In the genomic region with DNA sequence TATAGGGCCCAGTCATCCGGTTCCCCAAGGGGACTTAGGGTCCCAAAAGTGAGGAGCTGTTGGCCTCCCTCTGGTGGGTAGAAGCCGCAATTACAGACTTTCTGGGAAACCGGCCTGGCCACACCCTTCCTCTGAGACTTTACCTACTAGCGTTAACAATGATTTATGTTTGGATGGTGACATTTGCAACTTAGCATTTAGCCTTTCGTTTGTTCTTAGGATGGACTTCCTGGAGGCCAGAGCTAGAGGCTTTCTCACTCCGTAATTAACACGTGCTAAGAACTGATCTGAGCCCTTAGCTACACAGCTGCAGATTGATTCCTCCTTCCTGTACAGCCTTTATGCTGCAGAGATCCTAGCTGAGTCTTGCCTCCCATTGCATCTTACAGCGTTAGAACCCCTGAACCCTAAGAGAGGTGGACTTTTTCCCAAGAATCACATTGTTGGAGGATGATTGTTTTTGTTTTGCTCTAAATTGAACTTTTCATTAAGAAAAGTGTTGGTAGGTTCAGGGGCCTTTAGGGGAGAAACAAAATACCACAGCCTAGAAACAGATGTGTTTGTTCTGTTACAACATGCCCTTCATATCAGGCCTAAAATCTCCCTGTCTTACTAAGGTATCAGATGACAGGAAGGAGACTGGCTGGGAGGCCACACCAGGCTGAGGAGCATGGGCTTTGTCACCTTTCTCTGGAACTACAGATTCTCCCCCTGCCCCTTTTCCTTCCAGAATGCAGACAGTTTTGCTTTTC, we compare ENCODE assay signal across 8 cellular contexts. TPM values are rescaled to one million over a fixed set of nuclear protein-coding genes. Genes with fewer than 3 reads are reported as not detected.
A peak's percentile ranks its signal among the peaks of the same experiment; 100 is the strongest.
DNase-seq lines count a peak whose midpoint lies in the region; ATAC-seq and TF ChIP-seq lines count a peak whose summit lies in the region.

No MANE protein-coding gene starts in this region.

- POLR2A ChIA-PET in naive thymus-derived CD4-positive, alpha-beta T cell (lab: Charles Lee): interaction anchor here (0.5 to 4.4 kb wide), 10 partner anchors 13 to 580 kb away, joined by 3 to 90 read pairs (median 3); no protein-coding TSS in a partner anchor

- peak; percentile 82 to 90 for DNase-seq in NOMO-1 (lab: John Stamatoyannopoulos, UW; ENCODE audit: unreplicated experiment in 2 of 2)
- peak; percentile 84 for DNase-seq in activated CD8-positive, alpha-beta memory T cell treated with anti-CD3 and anti-CD28 coated beads for 24 hours
- DNase-seq in epithelial cell of prostate (ENCODE audit: low read depth, low spot score): no peak
- DNase-seq in naive thymus-derived CD4-positive, alpha-beta T cell: peak in 8 of 9 donors; percentile 60 to 78 (median 74)
- peak; percentile 60 for DNase-seq in testis

- no peak for TF ChIP-seq POLR2A in testis (IDR thresholded peaks at IDR 0.05)

- intact Hi-C loops in naive thymus-derived CD4-positive, alpha-beta T cell (cut with micrococcal nuclease): loop anchor here (1.0 to 5.0 kb wide), 9 partner anchors 13 to 427 kb away; a partner anchor contains a TSS
- intact Hi-C loops in testis (cut with DNase I; ENCODE audit: low total_unique reads): no loop called here

- peaks cover 26 to 60% (median 41%) of the 10 kb centered on the region in 7 donors for H3K4me1 Mint-ChIP-seq in naive thymus-derived CD4-positive, alpha-beta T cell

- ATAC-seq in HG02938 (IDR thresholded peaks at IDR 0.05; ENCODE audit: unreplicated experiment): peak; percentile 44
- ATAC-seq in naive thymus-derived CD4-positive, alpha-beta T cell: peak; percentile 82
- no peak for ATAC-seq in GM21737 (IDR thresholded peaks at IDR 0.05; ENCODE audit: unreplicated experiment)

- WGBS in testis, 2 donors: 21 to 37% methylated on average over 7 to 8 of the region's 8 CpGs

- H3K4me3 ChIP-seq in naive thymus-derived CD4-positive, alpha-beta T cell (ENCODE audit: low read length): peak overlapping the region; percentile 70
- H3K4me3 ChIP-seq in testis: peak overlapping the region in 1 of 2 donors; percentile 86

- peak overlapping the region; percentile 99 for H3K27ac ChIP-seq in epithelial cell of prostate
- peak overlapping the region; percentile 81 for H3K27ac ChIP-seq in naive thymus-derived CD4-positive, alpha-beta T cell (ENCODE audit: low read depth, low read length)
- peak overlapping the region; percentile 2 to 58 for H3K27ac ChIP-seq in testis

- peak overlapping the region; percentile 95 to 100 (median 98) for H3K27ac Mint-ChIP-seq in naive thymus-derived CD4-positive, alpha-beta T cell

- H3K4me3 Mint-ChIP-seq in naive thymus-derived CD4-positive, alpha-beta T cell: peak overlapping the region; percentile 88 to 99 (median 96)

- peak; percentile 81 for TF ChIP-seq CTCF in GM12874 (IDR thresholded peaks at IDR 0.05; ENCODE audit: insufficient read depth, low read depth, low read length)
- TF ChIP-seq CTCF in testis (IDR thresholded peaks at IDR 0.05): peak; percentile 30 to 56 (median 35)

- peaks cover 0 to 3% (median 0%) of the 10 kb centered on the region in 11 donors for H3K9me3 Mint-ChIP-seq in naive thymus-derived CD4-positive, alpha-beta T cell

- H3K27me3 Mint-ChIP-seq in naive thymus-derived CD4-positive, alpha-beta T cell: no peaks in the 10 kb centered on the region

- no peaks in the 10 kb centered on the region for H3K9me3 ChIP-seq in naive thymus-derived CD4-positive, alpha-beta T cell (ENCODE audit: control insufficient read depth in 2 of 3, low read length in 3 of 3)
- H3K9me3 ChIP-seq in testis: no peaks in the 10 kb centered on the region

- CTCF ChIA-PET in naive thymus-derived CD4-positive, alpha-beta T cell (lab: Charles Lee): interaction anchor here (0.7 to 3.5 kb wide), 13 partner anchors 9 to 423 kb away, joined by 3 to 27 read pairs (median 3); no protein-coding TSS in a partner anchor

- peaks cover 21 to 22% of the 10 kb centered on the region in 2 donors for H3K4me1 ChIP-seq in naive thymus-derived CD4-positive, alpha-beta T cell (ENCODE audit: control insufficient read depth in 2 of 2, insufficient read depth in 2 of 2, low read length in 2 of 2)
- H3K4me1 ChIP-seq in testis: peaks cover 18% of the 10 kb centered on the region

- H3K27me3 ChIP-seq in naive thymus-derived CD4-positive, alpha-beta T cell (ENCODE audit: control insufficient read depth in 2 of 2, insufficient read depth in 2 of 2, low read length in 2 of 2): no peaks in the 10 kb centered on the region
- no peaks in the 10 kb centered on the region for H3K27me3 ChIP-seq in testis

- peaks cover 10 to 43% (median 18%) of the 10 kb centered on the region in 5 donors for H3K36me3 Mint-ChIP-seq in naive thymus-derived CD4-positive, alpha-beta T cell

- peaks cover 3 to 23% (median 15%) of the 10 kb centered on the region in 3 experiments for H3K36me3 ChIP-seq in naive thymus-derived CD4-positive, alpha-beta T cell (ENCODE audit: control insufficient read depth in 2 of 3, insufficient read depth in 3 of 3, low read length in 3 of 3)
- no peaks in the 10 kb centered on the region for H3K36me3 ChIP-seq in testis (ENCODE audit: low read depth, missing control alignments)

RNA-seq across cellular contexts. Expression of a gene that starts 2.0 kb away (rescaled TPM):
- total RNA-seq in naive thymus-derived CD4-positive, alpha-beta T cell: 100 to 1,000 TPM in 2 of 5 experiments, 10 to 100 TPM in 3; 28.6 to 442 (median 96.5) TPM
- polyA plus RNA-seq in naive thymus-derived CD4-positive, alpha-beta T cell: 100 to 1,000 TPM; 189 to 210 TPM
- 10 to 100 TPM; 80.2 to 86.9 TPM for total RNA-seq in testis
- 275 TPM for polyA plus RNA-seq in testis (ENCODE audit: insufficient read depth, low read depth, low replicate concordance)

RNA-seq across cellular contexts. Expression of a gene that starts 41.2 kb away (rescaled TPM):
- total RNA-seq in naive thymus-derived CD4-positive, alpha-beta T cell: 100 to 1,000 TPM; 131 to 361 (median 143) TPM
- 100 to 1,000 TPM; 458 to 492 TPM for polyA plus RNA-seq in naive thymus-derived CD4-positive, alpha-beta T cell
- 100 to 1,000 TPM in 1 of 2 donors, 10 to 100 TPM in 1; 92.4 to 110 TPM for total RNA-seq in testis
- 364 TPM for polyA plus RNA-seq in testis (ENCODE audit: insufficient read depth, low read depth, low replicate concordance)

RNA-seq across cellular contexts. Expression of a gene that starts 54.0 kb away (rescaled TPM):
- total RNA-seq in naive thymus-derived CD4-positive, alpha-beta T cell: not detected
- not detected for polyA plus RNA-seq in naive thymus-derived CD4-positive, alpha-beta T cell
- under 1 TPM in 1 of 2 donors, not detected in 1; 0.12 TPM for total RNA-seq in testis
- polyA plus RNA-seq in testis (ENCODE audit: insufficient read depth, low read depth, low replicate concordance): not detected

Comparison
In these comparisons a context has a peak if more than half of its experiments do, and no peak if none do; other contexts are left out.
1. H3K27ac ChIP-seq: peak in every context shown above with its lines; median percentile 99 in epithelial cell of prostate; 81 in naive thymus-derived CD4-positive, alpha-beta T cell; 30 in testis.